29 cellular contexts compared by ENCODE assay signal in the genomic region with DNA sequence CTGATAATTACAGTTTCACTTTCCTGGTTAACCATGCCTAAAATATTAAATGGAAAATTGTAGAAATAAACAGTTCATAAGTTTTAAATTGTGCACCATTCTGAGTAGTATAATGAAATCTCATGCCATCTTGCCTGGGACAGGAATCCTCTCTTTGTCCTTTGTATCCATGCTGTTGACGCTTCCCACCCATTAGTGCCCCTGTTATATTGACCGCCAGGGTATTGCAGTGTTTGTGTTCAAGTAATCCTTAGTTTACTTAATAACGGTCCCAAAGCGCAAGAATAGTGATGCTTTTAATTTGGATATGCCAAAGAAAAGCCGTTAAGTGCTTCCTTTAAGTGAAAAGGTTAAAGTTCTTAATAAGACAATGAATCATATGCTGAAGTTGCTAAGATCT. TPM values are rescaled to one million over a fixed set of nuclear protein-coding genes. Genes with fewer than 3 reads are reported as not detected.
DNase-seq lines count a peak whose midpoint lies in the region; ATAC-seq, FAIRE-seq and TF ChIP-seq lines count a peak whose summit lies in the region.
"Had no signal": no experiment of that assay in that cellular context is flagged by ENCODE, and none has a peak within 500 bp of the region (broad histone marks: within the 10 kb centered on the region; RNA-seq: fewer than 3 reads in every experiment).

No MANE protein-coding gene starts in this region.

- H3K27me3 ChIP-seq in HepG2 (ENCODE audit: control insufficient read depth in 1 of 2, insufficient read depth in 2 of 2, low read length in 2 of 2) (no peaks in the 10 kb centered on the region), right lobe of liver (no peaks in the 10 kb centered on the region), endocrine pancreas (ENCODE audit: control insufficient read depth, insufficient read depth, low read length) (no peaks in the 10 kb centered on the region)

- WGBS in HepG2 (ENCODE audit: low lambda C conversion rate), result 25% methylated on average over 5 of the region's 5 CpGs
- WGBS in right lobe of liver (ENCODE audit: insufficient coverage, low coverage, low lambda C conversion rate, missing lambda C conversion rate), result 22% methylated on average over 5 of the region's 5 CpGs

- POLR2A ChIA-PET in HepG2 (lab: Yijun Ruan, JAX), result no interaction called here

- no TSS peak for BruUV-seq in HepG2 (replicated peaks; lab: Mats Ljungman, UMichigan)

- TF ChIP-seq EP300 in HepG2 (IDR thresholded peaks at IDR 0.05; ENCODE audit: low read depth in 2 of 2, low read length in 2 of 2) (peak in 1 of 2 experiments; percentile 68; a peak in 1 of 4 replicates), HepG2 (CRISPR knock-in tag; IDR thresholded peaks at IDR 0.05; ENCODE audit: borderline replicate concordance) (no peak)

- peaks cover 5% of the 10 kb centered on the region; the same call in 1 of the 2 replicates for H3K36me3 Mint-ChIP-seq in HFFc6 (ENCODE audit: low read depth)

- H3K9me3 Mint-ChIP-seq in HFFc6, result no peaks in the 10 kb centered on the region

- H3K27me3 Mint-ChIP-seq in HFFc6 (ENCODE audit: insufficient read depth), result no peaks in the 10 kb centered on the region

- no peak for TF ChIP-seq RAD21 in HepG2 (CRISPR knock-in tag; IDR thresholded peaks at IDR 0.05)

- TF ChIP-seq CTCF in HepG2 (CRISPR knock-in tag; IDR thresholded peaks at IDR 0.05), result no peak
- no peak for TF ChIP-seq CTCF in right lobe of liver (IDR thresholded peaks at IDR 0.05)
- no peak for TF ChIP-seq CTCF in HFFc6 (IDR thresholded peaks at IDR 0.05)

- H4K20me1 ChIP-seq in HepG2 (ENCODE audit: insufficient read depth, low read length), result peaks cover 41% of the 10 kb centered on the region

- H3K27ac ChIP-seq in HepG2 (ENCODE audit: extremely low read length, insufficient read depth, low read length) (peak overlapping the region; percentile 37), right lobe of liver (no peak overlapping the region)
- H3K27ac ChIP-seq: coronary artery, WERI-Rb-1 had no signal

- H3K9me3 ChIP-seq in HepG2 (ENCODE audit: low read length), result no peaks in the 10 kb centered on the region
- H3K9me3 ChIP-seq in right lobe of liver, result no peaks in the 10 kb centered on the region
- no peaks in the 10 kb centered on the region for H3K9me3 ChIP-seq in endocrine pancreas (ENCODE audit: control insufficient read depth, low read length)

- H3K27ac Mint-ChIP-seq in HFFc6, result peak overlapping the region; percentile 15; the same call in 1 of the 2 replicates

- H3K79me2 ChIP-seq in HepG2 (ENCODE audit: insufficient read depth, low read length), result peaks cover 86% of the 10 kb centered on the region

- CTCF ChIA-PET in HepG2 (lab: Yijun Ruan, JAX; ENCODE audit: low intra/inter-chr PET ratio, low total read pairs), result no interaction called here

- H3K9ac ChIP-seq in HepG2 (ENCODE audit: insufficient read depth, low read depth, low read length) (no peak overlapping the region), endocrine pancreas (ENCODE audit: control insufficient read depth, insufficient read depth, low read length) (no peak overlapping the region)

- H3K4me1 ChIP-seq in HepG2 (ENCODE audit: insufficient read depth, low read length) (peaks cover 88% of the 10 kb centered on the region), right lobe of liver (peaks cover 0 to 44% (median 23%) of the 10 kb centered on the region in 4 donors), endocrine pancreas (ENCODE audit: control insufficient read depth, insufficient read depth, low read length) (peaks cover 20% of the 10 kb centered on the region)

- H3K4me3 ChIP-seq in HepG2 (replicated peaks in 1 of 3; ENCODE audit: insufficient read depth in 1 of 3, low read depth in 2 of 3, low read length in 3 of 3) (no peak overlapping the region), right lobe of liver (no peak overlapping the region), endocrine pancreas (ENCODE audit: control insufficient read depth, insufficient read depth, low read length) (peak overlapping the region; percentile 31)
- H3K4me3 ChIP-seq: coronary artery had no signal

- intact Hi-C loops in HepG2 (cut with micrococcal nuclease; ENCODE audit: unreplicated experiment) (loop anchor here (10.0 kb wide), 1 partner anchor 81 kb away; a partner anchor contains a TSS), right lobe of liver (cut with DNase I) (no loop called here)

- peaks cover 42% of the 10 kb centered on the region for H3K4me1 Mint-ChIP-seq in HFFc6 (ENCODE audit: low read depth)

- FAIRE-seq in HepG2 (lab: Jason Lieb, UNC), result peak; percentile 36
- FAIRE-seq: GM12891, islet of Langerhans had no signal

- H3K36me3 ChIP-seq in HepG2 (replicated peaks in 1 of 2; ENCODE audit: control insufficient read depth in 1 of 2, insufficient read depth in 2 of 2, low read length in 2 of 2), result no peaks in the 10 kb centered on the region
- no peaks in the 10 kb centered on the region for H3K36me3 ChIP-seq in right lobe of liver
- no peaks in the 10 kb centered on the region for H3K36me3 ChIP-seq in endocrine pancreas (ENCODE audit: control insufficient read depth, insufficient read depth, low read length)

- peak; percentile 57 for DNase-seq in HepG2 (ENCODE audit: low spot score)
- no peak for DNase-seq in right lobe of liver
- no peak for DNase-seq in HFFc6
- DNase-seq in cerebellar cortex (ENCODE audit: low spot score), result no peak
- DNase-seq: activated CD8-positive, alpha-beta memory T cell treated with anti-CD3 and anti-CD28 coated beads, Interleukin-2, amount 50 U/mL, for 4 hours; activated gamma-delta T cell treated with Interleukin-2 at 50 U/mL for 16 hours; amygdala; effector memory CD4-positive, alpha-beta T cell; erythroblast; glutamatergic neuron; GOT3; IMR-90; left ventricle myocardium superior; midbrain; NCI-H1048; NCI-H1694 treated with DMSO at 0.1 percent for 48 hours; NCI-H2171 treated with DMSO at 0.1 percent for 48 hours; NCI-H524 treated with DMSO at 0.1 percent for 48 hours; stimulated activated CD4-positive, alpha-beta T cell treated with anti-CD3 and anti-CD28 coated beads, Interleukin-12 subunit alpha, Interleukin-12 subunit beta, amount 100 ng/mL, for 4 hours; stimulated activated CD4-positive, alpha-beta T cell treated with anti-CD3 and anti-CD28 coated beads, Interleukin-4, amount 100 ng/mL, for 1 hour; T-helper 9 cell; WERI-Rb-1 had no signal

- in situ Hi-C loops in HepG2 (cut with HindIII; ENCODE audit: extremely low pct_ligation_motif_present, low pct_unique_long_range_greater_than_20kb), result no loop called here

- H3K4me3 Mint-ChIP-seq in HFFc6, result peak overlapping the region; percentile 33

- TF ChIP-seq POLR2A in HepG2 (IDR thresholded peaks at IDR 0.05; ENCODE audit: insufficient read depth in 1 of 2, low read depth in 2 of 2, low read length in 2 of 2), result no peak
- TF ChIP-seq POLR2A in right lobe of liver (IDR thresholded peaks at IDR 0.05), result no peak

- ATAC-seq in HepG2, result peak; percentile 52
- no peak for ATAC-seq in right lobe of liver
- no peak for ATAC-seq in HG03460 (IDR thresholded peaks at IDR 0.05; ENCODE audit: unreplicated experiment)
- ATAC-seq in GM21528 (IDR thresholded peaks at IDR 0.05; ENCODE audit: low FRiP score, unreplicated experiment), result no peak
- ATAC-seq: left ventricle myocardium superior, sciatic nerve had no signal

- H2AFZ ChIP-seq in HepG2 (ENCODE audit: low read length), result no peak overlapping the region

- H3K4me2 ChIP-seq in HepG2 (ENCODE audit: low read depth, low read length), result peak overlapping the region; percentile 46

TF ChIP-seq in HepG2, 621 proteins besides CTCF, POLR2A, EP300 and RAD21 (continues in another document):
- TF ChIP-seq ZNF83 (CRISPR knock-in tag; IDR thresholded peaks at IDR 0.05; ENCODE audit: borderline replicate concordance), result no peak
- TF ChIP-seq, protein P1, sequence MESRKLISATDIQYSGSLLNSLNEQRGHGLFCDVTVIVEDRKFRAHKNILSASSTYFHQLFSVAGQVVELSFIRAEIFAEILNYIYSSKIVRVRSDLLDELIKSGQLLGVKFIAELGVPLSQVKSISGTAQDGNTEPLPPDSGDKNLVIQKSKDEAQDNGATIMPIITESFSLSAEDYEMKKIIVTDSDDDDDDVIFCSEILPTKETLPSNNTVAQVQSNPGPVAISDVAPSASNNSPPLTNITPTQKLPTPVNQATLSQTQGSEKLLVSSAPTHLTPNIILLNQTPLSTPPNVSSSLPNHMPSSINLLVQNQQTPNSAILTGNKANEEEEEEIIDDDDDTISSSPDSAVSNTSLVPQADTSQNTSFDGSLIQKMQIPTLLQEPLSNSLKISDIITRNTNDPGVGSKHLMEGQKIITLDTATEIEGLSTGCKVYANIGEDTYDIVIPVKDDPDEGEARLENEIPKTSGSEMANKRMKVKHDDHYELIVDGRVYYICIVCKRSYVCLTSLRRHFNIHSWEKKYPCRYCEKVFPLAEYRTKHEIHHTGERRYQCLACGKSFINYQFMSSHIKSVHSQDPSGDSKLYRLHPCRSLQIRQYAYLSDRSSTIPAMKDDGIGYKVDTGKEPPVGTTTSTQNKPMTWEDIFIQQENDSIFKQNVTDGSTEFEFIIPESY (CRISPR knock-in tag; IDR thresholded peaks at IDR 0.05), result peak; percentile 73; the same call in 1 of the 2 replicates
- no peak for TF ChIP-seq NCOA5 (CRISPR knock-in tag; IDR thresholded peaks at IDR 0.05)

RNA-seq across cellular contexts. Expression of a gene that starts 41.7 kb away (rescaled TPM):
- total RNA-seq in HepG2 (2016; rRNA removed; fragmentation: Illumina TruSeq; extraction: Trizol), result 8.0 and 12.2 TPM in 2 replicates
- total RNA-seq in HepG2 (2016; cell fraction: cytosol; rRNA removed; fragmentation: Illumina TruSeq; extraction: Trizol; ENCODE audit: low read depth), result 4.7 and 5.9 TPM in 2 replicates
- total RNA-seq in HepG2 (2016; cell fraction: insoluble cytoplasmic fraction; rRNA removed; fragmentation: Illumina TruSeq; extraction: Trizol), result 7.4 and 10.7 TPM in 2 replicates
- 5.9 and 6.6 TPM in 2 replicates for total RNA-seq in HepG2 (2016; cell fraction: membrane; rRNA removed; fragmentation: Illumina TruSeq; extraction: Trizol)
- 14.7 and 15.3 TPM in 2 replicates for total RNA-seq in HepG2 (2016; cell fraction: nucleus; rRNA removed; fragmentation: Illumina TruSeq; extraction: Trizol)
- polyA plus RNA-seq in HepG2 (2011; rRNA removed), result 8.8 and 8.9 TPM in 2 replicates
- 4.3 and 5.0 TPM in 2 replicates for polyA plus RNA-seq in HepG2 (2011; cell fraction: cytosol; rRNA removed)
- polyA plus RNA-seq in HepG2 (2011; cell fraction: nucleus; rRNA removed), result 8.2 and 8.6 TPM in 2 replicates
- 8.0 and 10.3 TPM in 2 replicates for polyA plus RNA-seq in HepG2 (2012)
- polyA plus RNA-seq in HepG2 (2016; cell fraction: cytosol; fragmentation: Illumina TruSeq; extraction: Trizol; ENCODE audit: low read depth), result 0.62 and 0.84 TPM in 2 replicates
- 12.1 and 15.1 TPM in 2 replicates for polyA plus RNA-seq in HepG2 (2016; cell fraction: insoluble cytoplasmic fraction; fragmentation: Illumina TruSeq; extraction: Trizol; ENCODE audit: low read depth)
- polyA plus RNA-seq in HepG2 (2016; cell fraction: membrane; fragmentation: Illumina TruSeq; extraction: Trizol; ENCODE audit: low read depth), result 2.4 and 3.2 TPM in 2 replicates
- polyA plus RNA-seq in HepG2 (2016; cell fraction: nucleus; fragmentation: Illumina TruSeq; extraction: Trizol; ENCODE audit: insufficient read depth, low read depth), result 11.6 and 13.0 TPM in 2 replicates
- polyA minus RNA-seq in HepG2 (2011; rRNA and poly(A)+ RNA removed; ENCODE audit: low replicate concordance), result 10.8 and 24.5 TPM in 2 replicates
- polyA minus RNA-seq in HepG2 (2011; cell fraction: cytosol; rRNA and poly(A)+ RNA removed), result 8.4 and 10.9 TPM in 2 replicates
- polyA minus RNA-seq in HepG2 (2011; cell fraction: nucleus; rRNA and poly(A)+ RNA removed), result 25.5 and 29.1 TPM in 2 replicates
- 10 to 100 TPM in 4 of 6 experiments, 1 to 10 TPM in 2; 8.9 to 17.5 (median 11.0) TPM for total RNA-seq in right lobe of liver
- total RNA-seq in HFFc6 (2021; fragmentation: NEBNext Ultra II Directional; extraction: Animal tissue kit (Norgen Biotek cat#: 25700)), result 10 to 100 TPM; 24.0 to 27.9 (median 25.7) TPM
